ENCODE assay signal across 8 cellular contexts in the genomic region with DNA sequence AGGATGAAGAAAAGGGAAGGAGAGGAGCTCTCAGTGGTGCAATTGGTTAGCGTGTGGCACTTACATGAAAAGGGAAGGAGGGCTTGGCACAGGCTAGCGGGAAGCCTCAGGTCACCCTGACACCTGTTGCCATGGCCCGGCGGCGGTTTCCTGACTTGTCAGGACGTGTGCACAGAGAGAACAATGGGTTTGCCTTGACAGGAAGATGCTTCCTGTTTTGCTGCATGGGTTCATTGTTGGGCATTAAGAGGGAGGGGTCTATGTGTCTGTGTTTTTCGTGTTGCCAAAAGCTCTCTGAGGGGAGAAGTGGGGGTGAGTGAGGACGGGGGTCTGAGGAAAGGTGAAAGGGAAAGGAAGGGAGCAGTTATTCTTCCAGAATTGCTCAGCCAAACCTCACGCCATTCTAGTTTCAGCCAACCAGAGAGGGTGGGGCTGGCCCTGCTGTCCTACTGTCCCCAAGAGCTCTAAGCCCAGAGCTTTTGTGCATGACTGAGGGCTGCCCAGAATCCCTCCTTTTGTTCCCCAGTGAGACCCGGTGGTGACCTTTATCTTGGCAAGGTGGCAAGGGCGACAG. TPM values are rescaled to one million over a fixed set of nuclear protein-coding genes. Genes with fewer than 3 reads are reported as not detected.
DNase-seq lines count a peak whose midpoint lies in the region; ATAC-seq lines count a peak whose summit lies in the region.

No MANE protein-coding gene starts in this region.

- peak overlapping the region; percentile 70 to 83 (median 72) for H3K4me3 Mint-ChIP-seq in CD4-positive, CD25-positive, alpha-beta regulatory T cell

- H3K4me1 Mint-ChIP-seq in CD4-positive, CD25-positive, alpha-beta regulatory T cell: peaks cover 34 to 94% (median 62%) of the 10 kb centered on the region in 4 donors

- ATAC-seq in CD4-positive, CD25-positive, alpha-beta regulatory T cell (ENCODE audit: low read depth in 2 of 2): peak; percentile 89 to 95
- peak; percentile 88 for ATAC-seq in GM19395 (IDR thresholded peaks at IDR 0.05; ENCODE audit: unreplicated experiment)
- peak; percentile 90 for ATAC-seq in HG03439 (IDR thresholded peaks at IDR 0.05; ENCODE audit: unreplicated experiment)
- ATAC-seq in activated naive CD4-positive, alpha-beta T cell treated with anti-CD3 and anti-CD28 coated beads, Interleukin-2, amount 50 U/mL, for 72 hours: peak; percentile 76 to 79
- ATAC-seq in HG02884 (IDR thresholded peaks at IDR 0.05; ENCODE audit: unreplicated experiment): no peak

- peak overlapping the region; percentile 70 for H3K4me3 ChIP-seq in CD4-positive, CD25-positive, alpha-beta regulatory T cell (ENCODE audit: low read depth, low read length)

- peaks cover 12% of the 10 kb centered on the region for H3K36me3 Mint-ChIP-seq in CD4-positive, CD25-positive, alpha-beta regulatory T cell
- peaks cover 32 to 61% of the 10 kb centered on the region in 2 donors for H3K36me3 Mint-ChIP-seq in activated naive CD4-positive, alpha-beta T cell treated with anti-CD3 and anti-CD28 coated beads, Interleukin-2, amount 50 U/mL, for 72 hours

- H3K9me3 Mint-ChIP-seq in CD4-positive, CD25-positive, alpha-beta regulatory T cell: peaks cover 5 to 21% (median 8%) of the 10 kb centered on the region in 7 donors
- H3K9me3 Mint-ChIP-seq in activated naive CD4-positive, alpha-beta T cell treated with anti-CD3 and anti-CD28 coated beads, Interleukin-2, amount 50 U/mL, for 72 hours: peaks cover 20 to 28% of the 10 kb centered on the region in 2 donors

- H3K27me3 ChIP-seq in CD4-positive, CD25-positive, alpha-beta regulatory T cell (ENCODE audit: control insufficient read depth, insufficient read depth, low read length): no peaks in the 10 kb centered on the region

- peaks cover 1% of the 10 kb centered on the region for H3K27me3 Mint-ChIP-seq in CD4-positive, CD25-positive, alpha-beta regulatory T cell

- H3K4me1 ChIP-seq in CD4-positive, CD25-positive, alpha-beta regulatory T cell (ENCODE audit: control insufficient read depth, insufficient read depth, low read length, poor library complexity, severe bottlenecking): peaks cover 39% of the 10 kb centered on the region

- H3K36me3 ChIP-seq in CD4-positive, CD25-positive, alpha-beta regulatory T cell (ENCODE audit: control insufficient read depth, insufficient read depth, low read length): no peaks in the 10 kb centered on the region

- peak overlapping the region; percentile 75 for H3K27ac ChIP-seq in CD4-positive, CD25-positive, alpha-beta regulatory T cell (ENCODE audit: insufficient read depth, low read length, poor library complexity, severe bottlenecking)

- H3K9me3 ChIP-seq in CD4-positive, CD25-positive, alpha-beta regulatory T cell (ENCODE audit: control insufficient read depth in 2 of 2, low read length in 2 of 2): no peaks in the 10 kb centered on the region

- DNase-seq in CD4-positive, CD25-positive, alpha-beta regulatory T cell: peak; percentile 41 to 92 (median 73)
- peak; percentile 65 for DNase-seq in NOMO-1 treated with dmso at 0.1 percent for 144 hours (lab: John Stamatoyannopoulos, UW; ENCODE audit: unreplicated experiment)
- peak in 1 of 2 donors; percentile 84 for DNase-seq in activated naive CD4-positive, alpha-beta T cell treated with anti-CD3 and anti-CD28 coated beads, Interleukin-2, amount 50 U/mL, for 72 hours (ENCODE audit: low spot score in 2 of 2)
- DNase-seq in myocyte (ENCODE audit: low read depth): peak; percentile 47
- no peak for DNase-seq in DMS79 treated with DMSO at 0.1 percent for 48 hours (lab: John Stamatoyannopoulos, UW)

- peak overlapping the region; percentile 96 to 99 (median 96) for H3K27ac Mint-ChIP-seq in CD4-positive, CD25-positive, alpha-beta regulatory T cell
- peak overlapping the region; percentile 87 to 98 for H3K27ac Mint-ChIP-seq in activated naive CD4-positive, alpha-beta T cell treated with anti-CD3 and anti-CD28 coated beads, Interleukin-2, amount 50 U/mL, for 72 hours

RNA-seq across cellular contexts. Expression of a gene that starts 17.1 kb away (rescaled TPM):
- total RNA-seq in CD4-positive, CD25-positive, alpha-beta regulatory T cell: 192 TPM
- 100 to 1,000 TPM; 351 to 828 (median 609) TPM for polyA plus RNA-seq in CD4-positive, CD25-positive, alpha-beta regulatory T cell
- total RNA-seq in activated naive CD4-positive, alpha-beta T cell treated with anti-CD3 and anti-CD28 coated beads, Interleukin-2, amount 50 U/mL, for 72 hours: 100 to 1,000 TPM; 287 to 301 TPM
- total RNA-seq in myocyte: 0.05 TPM in 1 of 2 replicates, not detected in the other
- 1.4 TPM for polyA plus RNA-seq in myocyte (2012)

Comparison
In these comparisons a context has a peak if more than half of its experiments do, and no peak if none do; other contexts are left out.
1. RNA of a gene that starts 17.1 kb away (total RNA-seq): 287 to 301 TPM in activated naive CD4-positive, alpha-beta T cell treated with anti-CD3 and anti-CD28 coated beads, Interleukin-2, amount 50 U/mL, for 72 hours and 192 TPM in CD4-positive, CD25-positive, alpha-beta regulatory T cell (single experiment); 0.05 TPM in myocyte; every median in the first group is over 100 times any median in the second.